14 cellular contexts compared by ENCODE assay signal in genomic region chr1:112731451-112731850, GRCh38. TPM values are rescaled to one million over a fixed set of nuclear protein-coding genes. Genes with fewer than 3 reads are reported as not detected.
DNase-seq lines count a peak whose midpoint lies in the region; ATAC-seq and TF ChIP-seq lines count a peak whose summit lies in the region.
"Had no signal": no experiment of that assay in that cellular context is flagged by ENCODE, and none has a peak within 500 bp of the region (broad histone marks: within the 10 kb centered on the region; RNA-seq: fewer than 3 reads in every experiment).

No MANE protein-coding gene starts in this region.

- H2AK5ac ChIP-seq in IMR-90 (ENCODE audit: low read depth, low read length) = no peak overlapping the region

- H3K36me3 Mint-ChIP-seq in immature natural killer cell = no peaks in the 10 kb centered on the region
- H3K36me3 Mint-ChIP-seq: CD14-positive monocyte had no signal

- no CpG with 5 or more reads among the region's 1 CpG for WGBS in IMR-90 (ENCODE audit: extremely low coverage in 2 of 2, insufficient read length in 1 of 2), 2 experiments

- no peak overlapping the region for H3K4me2 ChIP-seq in IMR-90 (ENCODE audit: low read depth, low read length)
- H3K4me2 ChIP-seq: GM23338 had no signal

- TF ChIP-seq RAD21 in IMR-90 (IDR thresholded peaks at IDR 0.05; ENCODE audit: low read length) = no peak

- CTCF ChIA-PET in IMR-90 (lab: Yijun Ruan, JAX) = no interaction called here

- H3K9me1 ChIP-seq in IMR-90 (ENCODE audit: insufficient read depth, low read length) = peaks cover 3% of the 10 kb centered on the region; the same call in 1 of the 2 replicates

- no peak overlapping the region for H3K27ac Mint-ChIP-seq in immature natural killer cell
- H3K27ac Mint-ChIP-seq: CD4-positive, alpha-beta T cell; CD8-positive, alpha-beta memory T cell; GM23338; H9; HFFc6 had no signal

- no peak overlapping the region for H2AFZ ChIP-seq in IMR-90 (replicated peaks; ENCODE audit: low read length, poor library complexity)
- H2AFZ ChIP-seq: GM23338 had no signal

- POLR2A ChIA-PET in IMR-90 (lab: Charles Lee; ENCODE audit: unreplicated experiment) = no interaction called here

- H3K9me3 Mint-ChIP-seq in immature natural killer cell = no peaks in the 10 kb centered on the region
- H3K9me3 Mint-ChIP-seq: CD14-positive monocyte; CD4-positive, alpha-beta T cell; HFFc6 had no signal

- no TSS peak for BruUV-seq in IMR-90 (replicated peaks; lab: Mats Ljungman, UMichigan)

- no peak overlapping the region for H3K23ac ChIP-seq in IMR-90 (ENCODE audit: low read depth, low read length)

- no peak overlapping the region for H3K56ac ChIP-seq in IMR-90 (ENCODE audit: extremely low read depth, insufficient read depth, low read length)

- in situ Hi-C loops in IMR-90 (cut with MboI; ENCODE audit: low sequenced_read_pairs) = no loop called here

- H3K27me3 Mint-ChIP-seq in immature natural killer cell (ENCODE audit: low read depth in 3 of 3) = peaks cover 0 to 7% (median 3%) of the 10 kb centered on the region in 3 donors

- dilution Hi-C loops in IMR-90 (cut with HindIII; ENCODE audit: low sequenced_read_pairs, unreplicated experiment) = no loop called here

- no peak overlapping the region for H2BK15ac ChIP-seq in IMR-90 (ENCODE audit: low read depth, low read length)

- TF ChIP-seq CTCF in IMR-90 (conservative IDR thresholded peaks at IDR 0.05; ENCODE audit: low read depth, low read length) = no peak

- no peaks in the 10 kb centered on the region for H3K79me1 ChIP-seq in IMR-90 (ENCODE audit: low read depth in 1 of 2, low read length in 2 of 2)

- H3K4me1 Mint-ChIP-seq in immature natural killer cell = no peaks in the 10 kb centered on the region
- H3K4me1 Mint-ChIP-seq: CD8-positive, alpha-beta memory T cell had no signal

- H3K18ac ChIP-seq in IMR-90 (ENCODE audit: low read depth, low read length) = no peak overlapping the region; the same call in 1 of the 2 replicates

- H2BK5ac ChIP-seq in IMR-90 (ENCODE audit: low read depth, low read length, poor library complexity, severe bottlenecking) = no peak overlapping the region

- no peak for TF ChIP-seq POLR2A in IMR-90 (IDR thresholded peaks at IDR 0.05; ENCODE audit: low read depth, low read length)

- H3K14ac ChIP-seq in IMR-90 (replicated peaks; ENCODE audit: low read depth, low read length) = no peak overlapping the region

- H3K27ac ChIP-seq in IMR-90 (ENCODE audit: insufficient read depth, low read length) = no peak overlapping the region

- DNase-seq in EH (ENCODE audit: low read depth) (peak; percentile 21), IMR-90 (peak; percentile 26), islet precursor cell (peak; percentile 1), anterior cingulate cortex (lab: John Stamatoyannopoulos, UW) (no peak), left cardiac atrium (no peak), immature natural killer cell (no peak)
- DNase-seq: CD4-positive, alpha-beta T cell; CD8-positive, alpha-beta memory T cell; DMS 273 treated with DMSO at 0.1 percent for 48 hours; DMS79; H9; HFFc6 had no signal

- H3K9ac ChIP-seq in IMR-90 (ENCODE audit: low read depth, low read length) = no peak overlapping the region

- H4K5ac ChIP-seq in IMR-90 (ENCODE audit: low read depth, low read length) = no peak overlapping the region

- no peak overlapping the region for H4K8ac ChIP-seq in IMR-90 (ENCODE audit: low read depth in 2 of 2, low read length in 2 of 2)

- no peak overlapping the region for H2BK120ac ChIP-seq in IMR-90 (ENCODE audit: low read depth, low read length)

- H3K36me3 ChIP-seq in IMR-90 (ENCODE audit: control insufficient read depth, insufficient read depth, low read length) = no peaks in the 10 kb centered on the region

- H3K4me1 ChIP-seq in IMR-90 (ENCODE audit: control insufficient read depth, insufficient read depth, low read length) = peaks cover 13% of the 10 kb centered on the region

- no peaks in the 10 kb centered on the region for H4K20me1 ChIP-seq in IMR-90 (ENCODE audit: insufficient read depth, low read length)

- no peaks in the 10 kb centered on the region for H3K9me3 ChIP-seq in IMR-90 (ENCODE audit: control insufficient read depth, insufficient read depth, low read length)

- ATAC-seq in IMR-90 (ENCODE audit: low read depth) (no peak), left cardiac atrium (no peak)
- ATAC-seq: GM23338 had no signal

- H4K91ac ChIP-seq in IMR-90 (ENCODE audit: insufficient read depth, low read depth, low read length) = no peak overlapping the region

- H3K4me3 ChIP-seq in IMR-90 (ENCODE audit: insufficient read depth, low read depth, low read length) = no peak overlapping the region
- H3K4me3 ChIP-seq: GM23338 had no signal

- intact Hi-C loops in IMR-90 (cut with micrococcal nuclease) (no loop called here), left cardiac atrium (cut with DNase I) (no loop called here)

- H2BK20ac ChIP-seq in IMR-90 (ENCODE audit: low read depth, low read length) = peak overlapping the region; percentile 63; the same call in 1 of the 2 replicates

- no peak overlapping the region for H3K4me3 Mint-ChIP-seq in immature natural killer cell
- H3K4me3 Mint-ChIP-seq: CD14-positive monocyte; CD4-positive, alpha-beta T cell; CD8-positive, alpha-beta memory T cell; GM23338; H9; HFFc6 had no signal

- H3K4ac ChIP-seq in IMR-90 (ENCODE audit: low read depth, low read length) = no peak overlapping the region

- H2AK9ac ChIP-seq in IMR-90 (replicated peaks; ENCODE audit: low read depth, low read length, poor library complexity) = no peak overlapping the region

- no peaks in the 10 kb centered on the region for H3K27me3 ChIP-seq in IMR-90 (ENCODE audit: control insufficient read depth, insufficient read depth, low read length)

TF ChIP-seq in IMR-90, 13 proteins besides CTCF, POLR2A, EP300 and RAD21:
- TF ChIP-seq USF2 (IDR thresholded peaks at IDR 0.05; ENCODE audit: low read depth, low read length) (no peak), BHLHE40 (IDR thresholded peaks at IDR 0.05; ENCODE audit: low read depth, low read length) (no peak), SMC3 (IDR thresholded peaks at IDR 0.05; ENCODE audit: low read depth, low read length) (no peak), CEBPB (IDR thresholded peaks at IDR 0.05; ENCODE audit: low read depth, low read length) (no peak), NFE2L2 (IDR thresholded peaks at IDR 0.05; ENCODE audit: low read depth, low read length) (no peak), ELK1 (IDR thresholded peaks at IDR 0.05; ENCODE audit: borderline replicate concordance, low read depth, low read length) (no peak), FOS (IDR thresholded peaks at IDR 0.05; ENCODE audit: low read depth, low read length) (no peak), MXI1 (IDR thresholded peaks at IDR 0.05; ENCODE audit: borderline replicate concordance, low read depth, low read length) (no peak), RCOR1 (IDR thresholded peaks at IDR 0.05; ENCODE audit: insufficient replicate concordance, low read length) (no peak), MAZ (IDR thresholded peaks at IDR 0.05; ENCODE audit: borderline replicate concordance, low read depth, low read length) (no peak), CHD1 (IDR thresholded peaks at IDR 0.05; ENCODE audit: low read depth, low read length) (no peak), RFX5 (IDR thresholded peaks at IDR 0.05; ENCODE audit: low read depth, low read length) (no peak), MAFK (IDR thresholded peaks at IDR 0.05; ENCODE audit: low read depth, low read length) (no peak)

RNA-seq across cellular contexts. Expression of gene PPM1J, which starts 16.3 kb away (rescaled TPM):
- 1.4 and 1.8 TPM in 2 replicates for total RNA-seq in IMR-90 (2012; rRNA removed)
- polyA plus RNA-seq in IMR-90 (2012; rRNA removed) = 2.4 and 2.8 TPM in 2 replicates
- 2.1 and 3.2 TPM in 2 replicates for polyA plus RNA-seq in IMR-90 (2012; cell fraction: cytosol; rRNA removed)
- 6.2 and 9.1 TPM in 2 replicates for polyA plus RNA-seq in IMR-90 (2012; cell fraction: nucleus; rRNA removed; ENCODE audit: low replicate concordance)
- total RNA-seq in left cardiac atrium = 1 to 10 TPM; 4.9 to 5.1 TPM
- polyA plus RNA-seq in immature natural killer cell = under 1 TPM in 1 of 3 donors, not detected in 2; 0.19 TPM
- polyA plus RNA-seq: CD8-positive, alpha-beta memory T cell had no signal

RNA-seq across cellular contexts. Expression of gene RHOC, which starts 24.5 kb away (rescaled TPM):
- 699 and 764 TPM in 2 replicates for total RNA-seq in IMR-90 (2012; rRNA removed)
- 839 and 1,049 TPM in 2 replicates for polyA plus RNA-seq in IMR-90 (2012; rRNA removed)
- polyA plus RNA-seq in IMR-90 (2012; cell fraction: cytosol; rRNA removed) = 1,262 and 1,322 TPM in 2 replicates
- 415 and 485 TPM in 2 replicates for polyA plus RNA-seq in IMR-90 (2012; cell fraction: nucleus; rRNA removed; ENCODE audit: low replicate concordance)
- 100 to 1,000 TPM; 146 to 235 TPM for total RNA-seq in left cardiac atrium
- polyA plus RNA-seq in immature natural killer cell = 100 to 1,000 TPM; 444 to 613 (median 572) TPM

RNA-seq across cellular contexts. Expression of gene MOV10, which starts 57.0 kb away (rescaled TPM):
- total RNA-seq in IMR-90 (2012; rRNA removed) (33.9 and 36.7 TPM in 2 replicates), left cardiac atrium (10 to 100 TPM; 15.9 to 20.3 TPM)
- polyA plus RNA-seq in IMR-90 (2012; rRNA removed) (102 and 103 TPM in 2 replicates), immature natural killer cell (10 to 100 TPM; 20.6 to 52.7 (median 22.8) TPM)
- 69.6 and 70.1 TPM in 2 replicates for polyA plus RNA-seq in IMR-90 (2012; cell fraction: cytosol; rRNA removed)
- polyA plus RNA-seq in IMR-90 (2012; cell fraction: nucleus; rRNA removed; ENCODE audit: low replicate concordance) = 312 and 411 TPM in 2 replicates

Comparison
In these comparisons a context has a peak if more than half of its experiments do, and no peak if none do; other contexts are left out.
1. DNase-seq: peak in EH (single experiment), IMR-90 (single experiment) and islet precursor cell (single experiment); none in anterior cingulate cortex (0 of 58), left cardiac atrium (single experiment) and immature natural killer cell (0 of 3).